In genomic region chr7:149422914-149423285, GRCh38 we compare ENCODE assay signal across 8 cellular contexts. TPM values are rescaled to one million over a fixed set of nuclear protein-coding genes. Genes with fewer than 3 reads are reported as not detected.
DNase-seq lines count a peak whose midpoint lies in the region; ATAC-seq and TF ChIP-seq lines count a peak whose summit lies in the region.

No MANE protein-coding gene starts in this region.

- POLR2A ChIA-PET in Caco-2 (lab: Charles Lee) = no interaction called here

- H3K9me3 ChIP-seq in Caco-2 = peaks cover 2% of the 10 kb centered on the region; the same call in 1 of the 2 replicates

- DNase-seq in Caco-2 = no peak
- DNase-seq in activated naive CD4-positive, alpha-beta T cell treated with anti-CD3 and anti-CD28 coated beads for 36 hours = peak; percentile 20
- DNase-seq in iPS-NIHi7 (ENCODE audit: extremely low spot score) = peak; percentile 31
- no peak for DNase-seq in middle frontal gyrus (ENCODE audit: extremely low spot score, low spot score)
- DNase-seq in NCI-H1694 (lab: John Stamatoyannopoulos, UW) = no peak

- H3K36me3 ChIP-seq in Caco-2 (ENCODE audit: control insufficient read depth, insufficient read depth, low read length) = no peaks in the 10 kb centered on the region

- peak overlapping the region; percentile 5 for H3K4me3 ChIP-seq in Caco-2 (ENCODE audit: low read depth, low read length)

- peaks cover 7% of the 10 kb centered on the region for H3K36me3 Mint-ChIP-seq in Caco-2 (ENCODE audit: insufficient read depth, unreplicated experiment)
- no peaks in the 10 kb centered on the region for H3K36me3 Mint-ChIP-seq in activated naive CD4-positive, alpha-beta T cell treated with anti-CD3 and anti-CD28 coated beads for 36 hours (ENCODE audit: low read depth)
- H3K36me3 Mint-ChIP-seq in stimulated activated memory B cell treated with anti-CD40 and anti-IgM and Interleukin-4, amounts not matched to agents 10 μg/mL and 1 μg/mL and 100 μg/mL, for 72 hours = no peaks in the 10 kb centered on the region

- H3K27me3 Mint-ChIP-seq in Caco-2 (ENCODE audit: insufficient read depth, unreplicated experiment) = no peaks in the 10 kb centered on the region
- H3K27me3 Mint-ChIP-seq in activated naive CD4-positive, alpha-beta T cell treated with anti-CD3 and anti-CD28 coated beads for 36 hours (ENCODE audit: low read depth) = peaks cover 2% of the 10 kb centered on the region
- H3K27me3 Mint-ChIP-seq in stimulated activated memory B cell treated with anti-CD40 and anti-IgM and Interleukin-4, amounts not matched to agents 10 μg/mL and 1 μg/mL and 100 μg/mL, for 72 hours = no peaks in the 10 kb centered on the region

- H3K4me1 Mint-ChIP-seq in Caco-2 (ENCODE audit: low read depth, unreplicated experiment) = no peaks in the 10 kb centered on the region
- peaks cover 7% of the 10 kb centered on the region for H3K4me1 Mint-ChIP-seq in activated naive CD4-positive, alpha-beta T cell treated with anti-CD3 and anti-CD28 coated beads for 36 hours (ENCODE audit: low read depth)
- peaks cover 13% of the 10 kb centered on the region for H3K4me1 Mint-ChIP-seq in stimulated activated memory B cell treated with anti-CD40 and anti-IgM and Interleukin-4, amounts not matched to agents 10 μg/mL and 1 μg/mL and 100 μg/mL, for 72 hours

- CTCF ChIA-PET in Caco-2 (lab: Charles Lee) = interaction anchor here (1.1 to 1.7 kb wide), 2 partner anchors 24 to 113 kb away, joined by 3 to 4 read pairs; no protein-coding TSS in a partner anchor
- CTCF ChIA-PET in activated naive CD4-positive, alpha-beta T cell treated with anti-CD3 and anti-CD28 coated beads for 36 hours (lab: Charles Lee) = interaction anchor here (0.6 to 2.6 kb wide), 21 partner anchors 8 to 415 kb away, joined by 3 to 13 read pairs (median 4); partner anchors contain the start of genes ZNF282, ZNF398 and ZNF777

- peak; percentile 5 for ATAC-seq in HG03103 (IDR thresholded peaks at IDR 0.05; ENCODE audit: low read depth, unreplicated experiment)
- ATAC-seq in stimulated activated memory B cell treated with anti-CD40 and anti-IgM and Interleukin-4, amounts not matched to agents 10 μg/mL and 1 μg/mL and 100 μg/mL, for 72 hours = no peak
- ATAC-seq in HG02763 (IDR thresholded peaks at IDR 0.05; ENCODE audit: unreplicated experiment) = no peak

- peaks cover 16% of the 10 kb centered on the region; the same call in 1 of the 2 replicates for H3K4me1 ChIP-seq in Caco-2

- H3K27me3 ChIP-seq in Caco-2 (replicated peaks; ENCODE audit: control insufficient read depth, insufficient read depth, low read length) = no peaks in the 10 kb centered on the region

- no TSS peak for BruUV-seq in Caco-2 (replicated peaks; lab: Mats Ljungman, UMichigan)

- intact Hi-C loops in Caco-2 (cut with micrococcal nuclease; ENCODE audit: unreplicated experiment) = loop anchor here (1.0 to 5.0 kb wide), 3 partner anchors 74 to 161 kb away; partner anchors contain the start of genes ZNF746 and ZNF783
- intact Hi-C loops in activated naive CD4-positive, alpha-beta T cell treated with anti-CD3 and anti-CD28 coated beads for 36 hours (cut with micrococcal nuclease) = loop anchor here (1.0 to 10.0 kb wide), 13 partner anchors 37 to 436 kb away; partner anchors contain the start of genes ZNF212, ZNF398, ZNF425 and ZNF746

- H3K9me3 Mint-ChIP-seq in Caco-2 (ENCODE audit: unreplicated experiment) = no peaks in the 10 kb centered on the region
- no peaks in the 10 kb centered on the region for H3K9me3 Mint-ChIP-seq in activated naive CD4-positive, alpha-beta T cell treated with anti-CD3 and anti-CD28 coated beads for 36 hours
- H3K9me3 Mint-ChIP-seq in stimulated activated memory B cell treated with anti-CD40 and anti-IgM and Interleukin-4, amounts not matched to agents 10 μg/mL and 1 μg/mL and 100 μg/mL, for 72 hours = no peaks in the 10 kb centered on the region

- TF ChIP-seq CTCF in Caco-2 (IDR thresholded peaks at IDR 0.05; ENCODE audit: insufficient read depth in 1 of 2, low read depth in 1 of 2, low read length in 1 of 2, severe bottlenecking in 1 of 2, unreplicated experiment in 1 of 2) = no peak

- H3K27ac Mint-ChIP-seq in Caco-2 (ENCODE audit: unreplicated experiment) = no peak overlapping the region
- H3K27ac Mint-ChIP-seq in activated naive CD4-positive, alpha-beta T cell treated with anti-CD3 and anti-CD28 coated beads for 36 hours = no peak overlapping the region
- peak overlapping the region; percentile 83 for H3K27ac Mint-ChIP-seq in stimulated activated memory B cell treated with anti-CD40 and anti-IgM and Interleukin-4, amounts not matched to agents 10 μg/mL and 1 μg/mL and 100 μg/mL, for 72 hours

- no peak overlapping the region for H3K4me3 Mint-ChIP-seq in Caco-2 (ENCODE audit: unreplicated experiment)
- H3K4me3 Mint-ChIP-seq in activated naive CD4-positive, alpha-beta T cell treated with anti-CD3 and anti-CD28 coated beads for 36 hours = peak overlapping the region; percentile 46
- peak overlapping the region; percentile 64 for H3K4me3 Mint-ChIP-seq in stimulated activated memory B cell treated with anti-CD40 and anti-IgM and Interleukin-4, amounts not matched to agents 10 μg/mL and 1 μg/mL and 100 μg/mL, for 72 hours

RNA-seq across cellular contexts. Expression of gene ZNF777, which starts 38.0 kb away (rescaled TPM):
- total RNA-seq in Caco-2 (2022) = 20.8 and 22.7 TPM in 2 replicates
- total RNA-seq in activated naive CD4-positive, alpha-beta T cell treated with anti-CD3 and anti-CD28 coated beads for 36 hours = 1 to 10 TPM; 8.7 to 9.7 TPM

Comparison
In these comparisons a context has a peak if more than half of its experiments do, and no peak if none do; other contexts are left out.
1. DNase-seq: peak in activated naive CD4-positive, alpha-beta T cell treated with anti-CD3 and anti-CD28 coated beads for 36 hours (single experiment) and iPS-NIHi7 (single experiment); none in Caco-2 (0 of 2), middle frontal gyrus (single experiment) and NCI-H1694 (single experiment).